9 cellular contexts compared by ENCODE assay signal in the genomic region with DNA sequence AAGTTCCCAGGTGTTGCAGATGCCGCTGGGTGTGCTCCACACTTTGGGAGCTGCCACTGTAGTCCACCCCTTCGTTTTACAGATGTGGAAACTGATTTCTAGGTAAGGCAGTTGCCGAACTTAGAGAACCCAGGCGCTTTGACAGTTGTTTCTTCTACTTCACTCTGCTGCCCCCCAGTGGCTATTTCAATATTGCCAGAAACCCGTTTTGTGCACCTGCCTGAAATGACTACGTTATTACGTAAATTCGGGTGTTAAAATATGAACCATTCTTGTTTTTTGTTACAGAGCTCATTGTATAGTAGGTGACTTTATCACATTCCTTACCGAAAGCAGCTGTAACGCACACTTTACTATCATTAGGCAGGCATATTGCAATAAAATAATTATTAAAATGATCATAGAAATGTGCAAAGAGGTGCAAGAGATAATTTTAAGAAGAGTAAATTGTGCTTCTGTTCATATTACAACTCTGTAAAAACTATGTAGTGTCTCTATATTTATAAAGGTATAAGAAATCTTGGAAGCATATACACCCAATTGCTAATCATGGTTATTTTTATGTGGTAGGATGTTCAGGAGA. TPM values are rescaled to one million over a fixed set of nuclear protein-coding genes. Genes with fewer than 3 reads are reported as not detected.
DNase-seq lines count a peak whose midpoint lies in the region; ATAC-seq lines count a peak whose summit lies in the region.
"Had no signal": no experiment of that assay in that cellular context is flagged by ENCODE, and none has a peak within 500 bp of the region (broad histone marks: within the 10 kb centered on the region; RNA-seq: fewer than 3 reads in every experiment).

No MANE protein-coding gene starts in this region.

- peaks cover 5% of the 10 kb centered on the region for H3K4me1 Mint-ChIP-seq in activated naive CD4-positive, alpha-beta T cell treated with anti-CD3 and anti-CD28 coated beads, Interleukin-2, amount 50 U/mL, for 24 hours

- WGBS in aorta, 2 donors: 6 to 9% methylated on average over 10 of the region's 10 CpGs

- no peaks in the 10 kb centered on the region for H3K27me3 ChIP-seq in aorta (ENCODE audit: control insufficient read depth in 1 of 2, insufficient read depth in 2 of 2, low read length in 1 of 2)

- H3K4me3 Mint-ChIP-seq in activated naive CD4-positive, alpha-beta T cell treated with anti-CD3 and anti-CD28 coated beads, Interleukin-2, amount 50 U/mL, for 24 hours: no peak overlapping the region

- peak overlapping the region; percentile 30 for H3K27ac Mint-ChIP-seq in activated naive CD4-positive, alpha-beta T cell treated with anti-CD3 and anti-CD28 coated beads, Interleukin-2, amount 50 U/mL, for 24 hours

- peak; percentile 68 for DNase-seq in ELF-1 (ENCODE audit: low read depth, low spot score)
- peak; percentile 88 for DNase-seq in NAMALWA (ENCODE audit: low spot score)
- peak; percentile 31 for DNase-seq in SKM-1 treated with dmso at 0.1 percent for 144 hours (lab: John Stamatoyannopoulos, UW; ENCODE audit: unreplicated experiment)
- DNase-seq in head of caudate nucleus: peak; percentile 47 to 93 (median 80)
- DNase-seq in putamen (ENCODE audit: low spot score): peak; percentile 55
- peak; percentile 73 to 79 for DNase-seq in aorta

- H3K4me3 ChIP-seq in aorta (ENCODE audit: low read length in 2 of 2): no peak overlapping the region

- H3K4me1 ChIP-seq in aorta (ENCODE audit: control insufficient read depth in 1 of 2, insufficient read depth in 2 of 2, low read length in 2 of 2): no peaks in the 10 kb centered on the region

- no peaks in the 10 kb centered on the region for H3K36me3 ChIP-seq in aorta (ENCODE audit: control insufficient read depth in 1 of 2, insufficient read depth in 2 of 2, low read length in 1 of 2)

- H3K27ac ChIP-seq in aorta (ENCODE audit: low read depth in 1 of 2, low read length in 2 of 2): no peak overlapping the region
- H3K27ac ChIP-seq: epithelial cell of prostate had no signal

- intact Hi-C loops in head of caudate nucleus (cut with DNase I) (loop anchor here (5.0 kb wide), 1 partner anchor 51 kb away; no protein-coding TSS in a partner anchor), aorta (cut with DNase I) (loop anchor here (5.0 to 10.0 kb wide), 2 partner anchors 51 to 54 kb away; partner anchors contain the start of gene IGSF6 (in 1 of the 2))

- H3K9me3 ChIP-seq in aorta (ENCODE audit: control insufficient read depth, low read length): no peaks in the 10 kb centered on the region

- H3K27me3 Mint-ChIP-seq in activated naive CD4-positive, alpha-beta T cell treated with anti-CD3 and anti-CD28 coated beads, Interleukin-2, amount 50 U/mL, for 24 hours: no peaks in the 10 kb centered on the region

- no peaks in the 10 kb centered on the region for H3K9me3 Mint-ChIP-seq in activated naive CD4-positive, alpha-beta T cell treated with anti-CD3 and anti-CD28 coated beads, Interleukin-2, amount 50 U/mL, for 24 hours

- ATAC-seq in aorta (ENCODE audit: low FRiP score) (peak; percentile 59), HG03135 (IDR thresholded peaks at IDR 0.05; ENCODE audit: unreplicated experiment) (no peak)

- no peaks in the 10 kb centered on the region for H3K36me3 Mint-ChIP-seq in activated naive CD4-positive, alpha-beta T cell treated with anti-CD3 and anti-CD28 coated beads, Interleukin-2, amount 50 U/mL, for 24 hours

RNA-seq across cellular contexts. Expression of gene OTOA, which starts 44.9 kb away (rescaled TPM):
- total RNA-seq in aorta: under 1 TPM; 0.21 to 0.32 TPM
- not detected for polyA plus RNA-seq in aorta

RNA-seq across cellular contexts. Expression of gene IGSF6, which starts 56.2 kb away (rescaled TPM):
- 1 to 10 TPM; 4.4 to 7.2 TPM for total RNA-seq in aorta
- 1 to 10 TPM in 1 of 2 donors, under 1 TPM in 1; 0.95 to 6.5 TPM for polyA plus RNA-seq in aorta

Comparison
In these comparisons a context has a peak if more than half of its experiments do, and no peak if none do; other contexts are left out.
1. DNase-seq: peak in every context shown above with its lines; median percentile 88 in NAMALWA; 80 in head of caudate nucleus; 76 in aorta; 68 in ELF-1; 55 in putamen; 31 in SKM-1 treated with dmso at 0.1 percent for 144 hours.